Comparison of ENCODE assay signal across 20 cellular contexts in the genomic region with DNA sequence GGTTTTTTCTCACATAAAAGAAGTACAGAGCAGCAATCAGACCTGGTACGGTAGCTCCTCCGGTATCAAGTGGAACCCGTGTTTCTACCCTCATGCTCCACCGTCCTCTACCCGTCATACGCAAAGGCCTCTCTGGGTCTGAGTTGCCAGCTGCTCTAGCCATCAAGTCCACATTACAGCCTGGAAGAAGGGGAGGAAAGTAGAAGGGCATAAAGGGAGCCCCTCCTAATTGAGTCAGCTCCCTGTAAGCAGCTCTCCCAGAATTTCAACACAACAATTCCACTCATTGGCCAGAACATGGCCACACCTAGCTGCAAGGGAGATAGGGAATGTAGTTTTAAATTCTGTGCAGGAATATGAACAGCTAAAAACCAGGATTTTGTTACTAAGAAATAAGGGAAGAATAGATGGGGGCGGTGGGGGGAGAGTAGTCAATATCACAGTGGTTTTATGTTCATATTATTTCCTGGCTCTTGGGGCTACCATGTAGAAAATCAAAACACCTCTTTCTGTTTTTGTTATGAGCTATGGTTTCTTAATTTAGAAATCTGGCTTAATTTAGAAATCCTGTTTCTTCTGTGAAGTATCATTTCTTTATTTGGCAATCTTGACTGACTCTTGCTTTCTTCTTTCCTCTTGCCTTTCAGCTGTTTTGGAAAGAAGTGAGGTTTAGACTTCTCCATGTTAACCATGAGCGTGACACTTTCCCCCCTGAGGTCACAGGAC.
A peak's percentile ranks its signal among the peaks of the same experiment; 100 is the strongest.
DNase-seq lines count a peak whose midpoint lies in the region; ATAC-seq and TF ChIP-seq lines count a peak whose summit lies in the region.
"Had no signal": no experiment of that assay in that cellular context is flagged by ENCODE, and none has a peak within 500 bp of the region (broad histone marks: within the 10 kb centered on the region; RNA-seq: fewer than 3 reads in every experiment).

No MANE protein-coding gene starts in this region.

- H3K27ac ChIP-seq in BLaER1 treated with 17β-estradiol and CSF1 and Interleukin-3, amounts not matched to agents 10 nM and 100 nM: no peak overlapping the region
- H3K27ac ChIP-seq in OCI-LY3 (ENCODE audit: low read length): no peak overlapping the region
- peak overlapping the region in 11 of 12 donors; percentile 23 to 79 (median 68) for H3K27ac ChIP-seq in heart left ventricle
- H3K27ac ChIP-seq: A549, foreskin keratinocyte, SK-N-MC, thyroid gland had no signal

- no peak overlapping the region for H3K4me3 ChIP-seq in BLaER1 treated with 17β-estradiol and CSF1 and Interleukin-3, amounts not matched to agents 10 nM and 100 nM
- no peak overlapping the region for H3K4me3 ChIP-seq in OCI-LY3 (ENCODE audit: low read length)
- peak overlapping the region in 10 of 12 donors; percentile 13 to 42 (median 27) for H3K4me3 ChIP-seq in heart left ventricle
- H3K4me3 ChIP-seq: A549, SK-N-MC, thyroid gland had no signal

- no peak overlapping the region for H3K9ac ChIP-seq in BLaER1 treated with 17β-estradiol and CSF1 and Interleukin-3, amounts not matched to agents 10 nM and 100 nM
- H3K9ac ChIP-seq in OCI-LY3 (ENCODE audit: low read length): no peak overlapping the region

- TF ChIP-seq CTCF in OCI-LY3 (IDR thresholded peaks at IDR 0.05; ENCODE audit: low read depth, low read length): no peak
- no peak for TF ChIP-seq CTCF in heart left ventricle (IDR thresholded peaks at IDR 0.05)

- no peaks in the 10 kb centered on the region for H3K79me2 ChIP-seq in OCI-LY3 (ENCODE audit: low read length)

- no peaks in the 10 kb centered on the region for H3K36me3 ChIP-seq in BLaER1 treated with 17β-estradiol and CSF1 and Interleukin-3, amounts not matched to agents 10 nM and 100 nM
- H3K36me3 ChIP-seq in OCI-LY3 (replicated peaks; ENCODE audit: low read depth, low read length): no peaks in the 10 kb centered on the region
- no peaks in the 10 kb centered on the region for H3K36me3 ChIP-seq in heart left ventricle
- H3K36me3 ChIP-seq: thyroid gland had no signal

- peak; percentile 63 to 77 (median 71) for ATAC-seq in heart left ventricle
- ATAC-seq in sciatic nerve: peak; percentile 52
- no peak for ATAC-seq in HG03045 (IDR thresholded peaks at IDR 0.05; ENCODE audit: unreplicated experiment)
- no peak for ATAC-seq in GM19328 (IDR thresholded peaks at IDR 0.05; ENCODE audit: unreplicated experiment)
- ATAC-seq: A549; activated CD4-positive, alpha-beta T cell treated with anti-CD3 and anti-CD28 coated beads for 36 hours; foreskin keratinocyte had no signal

- intact Hi-C loops in heart left ventricle (cut with DNase I): no loop called here
- intact Hi-C loops in sciatic nerve (cut with DNase I): no loop called here

- 70 to 80% (median 72%) methylated on average over 8 of the region's 8 CpGs for WGBS in heart left ventricle, 4 donors

- peaks cover 0 to 10% (median 9%) of the 10 kb centered on the region in 10 experiments; a peak in 13 of 20 replicates for H3K4me1 ChIP-seq in BLaER1 treated with 17β-estradiol and CSF1 and Interleukin-3, amounts not matched to agents 10 nM and 100 nM
- H3K4me1 ChIP-seq in OCI-LY3 (ENCODE audit: low read length) (peaks cover 26% of the 10 kb centered on the region), heart left ventricle (peaks cover 0 to 29% (median 7%) of the 10 kb centered on the region in 12 donors)
- H3K4me1 ChIP-seq: A549, foreskin keratinocyte had no signal

- DNase-seq in heart left ventricle (peak in 1 of 5 donors; percentile 14), sciatic nerve (ENCODE audit: low spot score) (no peak), AG08396 (ENCODE audit: low spot score) (no peak), COLO668 (lab: John Stamatoyannopoulos, UW; ENCODE audit: unreplicated experiment) (no peak)
- DNase-seq: activated CD4-positive, alpha-beta T cell treated with anti-CD3 and anti-CD28 coated beads for 36 hours; activated naive CD4-positive, alpha-beta T cell treated with anti-CD3 and anti-CD28 coated beads for 36 hours; effector memory CD4-positive, alpha-beta T cell; foreskin keratinocyte; NCI-H1694; NCI-H510A treated with DMSO at 0.1 percent for 48 hours; OCI-M1; stimulated activated CD4-positive, alpha-beta T cell treated with anti-CD3 and anti-CD28 coated beads, Interleukin-1b, Interleukin-23, amount 100 ng/mL, for 48 hours; T1000; thyroid gland had no signal

- H3K9me3 ChIP-seq in BLaER1 treated with 17β-estradiol and CSF1 and Interleukin-3, amounts not matched to agents 10 nM and 100 nM (replicated peaks in 1 of 11): no peaks in the 10 kb centered on the region
- H3K9me3 ChIP-seq in OCI-LY3 (ENCODE audit: insufficient read depth, low read length) (no peaks in the 10 kb centered on the region), heart left ventricle (no peaks in the 10 kb centered on the region)
- H3K9me3 ChIP-seq: A549, thyroid gland had no signal

- TF ChIP-seq POLR2A in heart left ventricle (IDR thresholded peaks at IDR 0.05): peak in 1 of 2 donors; percentile 53

- H3K27me3 ChIP-seq in BLaER1 treated with 17β-estradiol and CSF1 and Interleukin-3, amounts not matched to agents 10 nM and 100 nM: no peaks in the 10 kb centered on the region
- H3K27me3 ChIP-seq in OCI-LY3 (ENCODE audit: low read depth, low read length) (no peaks in the 10 kb centered on the region), heart left ventricle (no peaks in the 10 kb centered on the region)
- H3K27me3 ChIP-seq: foreskin keratinocyte, thyroid gland had no signal

- 0 out of 2 replicates have a peak overlapping the region, but pooled peaks have one; percentile 28 for H2AFZ ChIP-seq in OCI-LY3 (ENCODE audit: low read depth, low read length)

- H3K4me2 ChIP-seq in BLaER1 treated with 17β-estradiol and CSF1 and Interleukin-3, amounts not matched to agents 10 nM and 100 nM: peak overlapping the region in 9 of 11 experiments; percentile 2 to 33 (median 11); a peak in 7 of 22 replicates
- H3K4me2 ChIP-seq in OCI-LY3 (ENCODE audit: low read length): peak overlapping the region; percentile 34; the same call in 1 of the 2 replicates
- H3K4me2 ChIP-seq: A549 had no signal

- no peaks in the 10 kb centered on the region for H4K20me1 ChIP-seq in BLaER1 treated with 17β-estradiol and CSF1 and Interleukin-3, amounts not matched to agents 10 nM and 100 nM
- no peaks in the 10 kb centered on the region for H4K20me1 ChIP-seq in OCI-LY3 (ENCODE audit: insufficient read depth, low read length)

Comparison
In these comparisons a context has a peak if more than half of its experiments do, and no peak if none do; other contexts are left out.
1. H3K27ac ChIP-seq: peak in heart left ventricle (11 of 12); none in BLaER1 treated with 17β-estradiol and CSF1 and Interleukin-3, amounts not matched to agents 10 nM and 100 nM (0 of 11) and OCI-LY3 (single experiment).
2. H3K4me3 ChIP-seq: peak in heart left ventricle (10 of 12); none in BLaER1 treated with 17β-estradiol and CSF1 and Interleukin-3, amounts not matched to agents 10 nM and 100 nM (0 of 10) and OCI-LY3 (single experiment).
3. ATAC-seq: peak in heart left ventricle (4 of 4) and sciatic nerve (single experiment); none in HG03045 (single experiment) and GM19328 (single experiment).